Comparison of ENCODE assay signal across 10 cellular contexts in genomic region chr16:18985254-18985653, GRCh38. TPM values are rescaled to one million over a fixed set of nuclear protein-coding genes. Genes with fewer than 3 reads are reported as not detected.
DNase-seq lines count a peak whose midpoint lies in the region; ATAC-seq, FAIRE-seq and TF ChIP-seq lines count a peak whose summit lies in the region.
"Not testable (repeated sequence)": the region's sequence is repeated elsewhere in the genome, so short reads cannot be mapped to it uniquely, and the experiment has no call there.
"Had no signal": no experiment of that assay in that cellular context is flagged by ENCODE, and none has a peak within 500 bp of the region (broad histone marks: within the 10 kb centered on the region; RNA-seq: fewer than 3 reads in every experiment).

No MANE protein-coding gene starts in this region.

- H4K91ac ChIP-seq in IMR-90 (ENCODE audit: insufficient read depth, low read depth, low read length), result not testable (repeated sequence)

- not testable (repeated sequence) for H3K4me3 ChIP-seq in A549; IMR-90 (ENCODE audit: insufficient read depth, low read depth, low read length); K562; endodermal cell (ENCODE audit: low read length); HepG2 (replicated peaks in 1 of 3; ENCODE audit: insufficient read depth in 1 of 3, low read depth in 2 of 3, low read length in 3 of 3)

- H3K14ac ChIP-seq in IMR-90 (replicated peaks; ENCODE audit: low read depth, low read length), result not testable (repeated sequence)

- not testable (repeated sequence) for H3K9me1 ChIP-seq in IMR-90 (ENCODE audit: insufficient read depth, low read length); K562 (ENCODE audit: control insufficient read depth, insufficient read depth, low read length)

- not testable (repeated sequence) for H3K9me3 Mint-ChIP-seq in endodermal cell

- dilution Hi-C loops in IMR-90 (cut with HindIII; ENCODE audit: low sequenced_read_pairs, unreplicated experiment), result not testable (repeated sequence)

- H2BK20ac ChIP-seq in IMR-90 (ENCODE audit: low read depth, low read length), result not testable (repeated sequence)

- not testable (repeated sequence) for H2AFZ ChIP-seq in IMR-90 (replicated peaks; ENCODE audit: low read length, poor library complexity); K562 (ENCODE audit: low read depth, low read length); HepG2 (ENCODE audit: low read length)

- not testable (repeated sequence) for H3K27me3 ChIP-seq in IMR-90 (ENCODE audit: control insufficient read depth, insufficient read depth, low read length); K562 (ENCODE audit: control insufficient read depth in 2 of 2, insufficient read depth in 2 of 2, low read length in 2 of 2); endodermal cell (ENCODE audit: control insufficient read depth, insufficient read depth, low read length, poor library complexity, severe bottlenecking); HepG2 (ENCODE audit: control insufficient read depth in 1 of 2, insufficient read depth in 2 of 2, low read length in 2 of 2)

- H2BK5ac ChIP-seq in IMR-90 (ENCODE audit: low read depth, low read length, poor library complexity, severe bottlenecking), result not testable (repeated sequence)

- H3K18ac ChIP-seq in IMR-90 (ENCODE audit: low read depth, low read length), result not testable (repeated sequence)

- not testable (repeated sequence) for H3K9me3 ChIP-seq in A549; IMR-90 (ENCODE audit: control insufficient read depth, insufficient read depth, low read length); K562 (replicated peaks; ENCODE audit: control insufficient read depth, insufficient read depth, low read depth, low read length); endodermal cell (ENCODE audit: control insufficient read depth, low read length); HepG2 (ENCODE audit: low read length)

- not testable (repeated sequence) for H4K5ac ChIP-seq in IMR-90 (ENCODE audit: low read depth, low read length)

- not testable (repeated sequence) for H2AK9ac ChIP-seq in IMR-90 (replicated peaks; ENCODE audit: low read depth, low read length, poor library complexity)

- H3K27ac Mint-ChIP-seq in endodermal cell, result not testable (repeated sequence)

- ATAC-seq in A549; IMR-90 (ENCODE audit: low read depth); K562; HepG2: not testable (repeated sequence)

- H4K8ac ChIP-seq in IMR-90 (ENCODE audit: low read depth in 2 of 2, low read length in 2 of 2), result not testable (repeated sequence)

- TF ChIP-seq RAD21 in A549 (conservative IDR thresholded peaks at IDR 0.05 in 1 of 2, IDR thresholded peaks at IDR 0.05 in 1 of 2); IMR-90 (IDR thresholded peaks at IDR 0.05; ENCODE audit: low read length); K562 (CRISPR knock-in tag; conservative IDR thresholded peaks at IDR 0.05 in 1 of 2, IDR thresholded peaks at IDR 0.05 in 1 of 2); HepG2 (CRISPR knock-in tag; IDR thresholded peaks at IDR 0.05): not testable (repeated sequence)

- TF ChIP-seq EP300 in A549 (IDR thresholded peaks at IDR 0.05); K562 (IDR thresholded peaks at IDR 0.05; ENCODE audit: low read length); HepG2 (IDR thresholded peaks at IDR 0.05; ENCODE audit: low read depth in 2 of 2, low read length in 2 of 2); HepG2 (CRISPR knock-in tag; IDR thresholded peaks at IDR 0.05; ENCODE audit: borderline replicate concordance): not testable (repeated sequence)

- not testable (repeated sequence) for H3K79me2 ChIP-seq in K562 (ENCODE audit: control insufficient read depth, insufficient read depth, low read length); HepG2 (ENCODE audit: insufficient read depth, low read length)

- TF ChIP-seq POLR2A in A549 (IDR thresholded peaks at IDR 0.05; ENCODE audit: low read length); IMR-90 (IDR thresholded peaks at IDR 0.05; ENCODE audit: low read depth, low read length); K562 (conservative IDR thresholded peaks at IDR 0.05); HepG2 (IDR thresholded peaks at IDR 0.05; ENCODE audit: insufficient read depth in 1 of 2, low read depth in 2 of 2, low read length in 2 of 2): not testable (repeated sequence)

- H3K79me1 ChIP-seq in IMR-90 (ENCODE audit: low read depth in 1 of 2, low read length in 2 of 2), result not testable (repeated sequence)

- H3K27ac ChIP-seq in A549 (peak overlapping the region; percentile 17 to 96; a peak in 5 of 6 replicates), RWPE1 (peak overlapping the region; percentile 86), substantia nigra (ENCODE audit: low read depth, low read length, poor library complexity, severe bottlenecking) (peak overlapping the region; percentile 97)
- not testable (repeated sequence) for H3K27ac ChIP-seq in IMR-90 (ENCODE audit: insufficient read depth, low read length); K562 (ENCODE audit: extremely low read depth, low read depth, low read length); endodermal cell (ENCODE audit: low read depth, low read length); HepG2 (ENCODE audit: extremely low read length, insufficient read depth, low read length)

- peaks cover 13% of the 10 kb centered on the region for H3K4me1 Mint-ChIP-seq in endodermal cell

- CTCF ChIA-PET in A549 (lab: Yijun Ruan, JAX) (interaction anchor here (0.6 to 8.2 kb wide), 12 partner anchors 9 to 92 kb away, joined by 3 to 130 read pairs (median 16); no protein-coding TSS in a partner anchor), IMR-90 (lab: Yijun Ruan, JAX) (interaction anchor here (1.1 to 1.3 kb wide), 2 partner anchors 82 to 88 kb away, joined by 4 read pairs; partner anchors contain the start of gene COQ7), RWPE1 (lab: Yijun Ruan, JAX) (interaction anchor here (0.7 to 0.8 kb wide), 2 partner anchors 26 to 1791 kb away, joined by 3 to 4 read pairs; no protein-coding TSS in a partner anchor), HepG2 (lab: Yijun Ruan, JAX; ENCODE audit: low intra/inter-chr PET ratio, low total read pairs) (interaction anchor here (7.5 kb wide), 1 partner anchor 87 kb away, joined by 172 read pairs; no protein-coding TSS in a partner anchor)
- CTCF ChIA-PET in K562 (lab: Yijun Ruan, JAX; ENCODE audit: low intra/inter-chr PET ratio), result not testable (repeated sequence)

- H2AK5ac ChIP-seq in IMR-90 (ENCODE audit: low read depth, low read length), result not testable (repeated sequence)

- H3K56ac ChIP-seq in IMR-90 (ENCODE audit: extremely low read depth, insufficient read depth, low read length), result not testable (repeated sequence)

- H2BK15ac ChIP-seq in IMR-90 (ENCODE audit: low read depth, low read length), result not testable (repeated sequence)

- H3K27me3 Mint-ChIP-seq in endodermal cell (ENCODE audit: insufficient read depth), result not testable (repeated sequence)

- peaks cover 13% of the 10 kb centered on the region for H3K36me3 Mint-ChIP-seq in endodermal cell (ENCODE audit: low read depth)

- H4K20me1 ChIP-seq in IMR-90 (ENCODE audit: insufficient read depth, low read length); K562 (replicated peaks; ENCODE audit: control insufficient read depth, insufficient read depth, low read length); HepG2 (ENCODE audit: insufficient read depth, low read length): not testable (repeated sequence)

- H3K23ac ChIP-seq in IMR-90 (ENCODE audit: low read depth, low read length), result not testable (repeated sequence)

- not testable (repeated sequence) for H2BK120ac ChIP-seq in IMR-90 (ENCODE audit: low read depth, low read length)

- H3K36me3 ChIP-seq in IMR-90 (ENCODE audit: control insufficient read depth, insufficient read depth, low read length); K562 (ENCODE audit: control insufficient read depth, insufficient read depth, low read length); endodermal cell (ENCODE audit: control insufficient read depth, insufficient read depth, low read length); HepG2 (replicated peaks in 1 of 2; ENCODE audit: control insufficient read depth in 1 of 2, insufficient read depth in 2 of 2, low read length in 2 of 2): not testable (repeated sequence)

- in situ Hi-C loops in IMR-90 (cut with MboI; ENCODE audit: low sequenced_read_pairs), result loop anchor here (10.0 kb wide), 1 partner anchor 390 kb away; no protein-coding TSS in a partner anchor
- in situ Hi-C loops in K562 (cut with MboI), result loop anchor here (10.0 kb wide), 1 partner anchor 390 kb away; no protein-coding TSS in a partner anchor
- in situ Hi-C loops in HepG2 (cut with HindIII; ENCODE audit: extremely low pct_ligation_motif_present, low pct_unique_long_range_greater_than_20kb), result loop anchor here (10.0 kb wide), 1 partner anchor 390 kb away; no protein-coding TSS in a partner anchor

- FAIRE-seq in A549 (lab: Jason Lieb, UNC); K562 (lab: Jason Lieb, UNC); HepG2 (lab: Jason Lieb, UNC): not testable (repeated sequence)

- 87% methylated on average over 1 of the region's 1 CpG for WGBS in A549 (ENCODE audit: missing lambda C conversion rate)
- no CpG with 5 or more reads among the region's 1 CpG for WGBS in IMR-90 (ENCODE audit: extremely low coverage in 2 of 2, insufficient read length in 1 of 2), 2 experiments
- 65% methylated on average over 1 of the region's 1 CpG for WGBS in K562 (ENCODE audit: insufficient coverage, low coverage, missing lambda C conversion rate)
- no CpG with 5 or more reads among the region's 1 CpG for WGBS in endodermal cell (ENCODE audit: insufficient coverage in 1 of 2, insufficient read length in 1 of 2), 2 experiments
- 93% methylated on average over 1 of the region's 1 CpG for WGBS in HepG2 (ENCODE audit: low lambda C conversion rate)

- TF ChIP-seq CTCF in A549 (IDR thresholded peaks at IDR 0.05); IMR-90 (conservative IDR thresholded peaks at IDR 0.05; ENCODE audit: low read depth, low read length); RWPE1 (conservative IDR thresholded peaks at IDR 0.05; ENCODE audit: low read depth); K562 (IDR thresholded peaks at IDR 0.05 in 2 of 3, conservative IDR thresholded peaks at IDR 0.05 in 1 of 3; ENCODE audit: insufficient read depth in 2 of 3, low read depth in 1 of 3, low read length in 3 of 3); endodermal cell (conservative IDR thresholded peaks at IDR 0.05); HepG2 (CRISPR knock-in tag; IDR thresholded peaks at IDR 0.05): not testable (repeated sequence)

- DNase-seq in A549 (ENCODE audit: low read depth in 1 of 2, low spot score in 1 of 2); IMR-90; RWPE1 (ENCODE audit: low spot score); K562 (ENCODE audit: extremely low read depth in 1 of 4, low spot score in 3 of 4); endodermal cell; HepG2 (ENCODE audit: low spot score); substantia nigra (lab: John Stamatoyannopoulos, UW): not testable (repeated sequence)

- H3K4me3 Mint-ChIP-seq in endodermal cell, result peak overlapping the region; percentile 73

- intact Hi-C loops in IMR-90 (cut with micrococcal nuclease); K562 (cut with micrococcal nuclease); HepG2 (cut with micrococcal nuclease; ENCODE audit: unreplicated experiment): not testable (repeated sequence)

- H3K9ac ChIP-seq in IMR-90 (ENCODE audit: low read depth, low read length); K562 (ENCODE audit: insufficient read depth in 1 of 2, low read depth in 2 of 2, low read length in 2 of 2); endodermal cell (ENCODE audit: extremely low read depth, low read length, poor library complexity, severe bottlenecking); HepG2 (ENCODE audit: insufficient read depth, low read depth, low read length): not testable (repeated sequence)

- H3K4ac ChIP-seq in IMR-90 (ENCODE audit: low read depth, low read length), result not testable (repeated sequence)

- BruUV-seq in IMR-90 (replicated peaks; lab: Mats Ljungman, UMichigan); K562 (replicated peaks; lab: Mats Ljungman, UMichigan); HepG2 (replicated peaks; lab: Mats Ljungman, UMichigan): not testable (repeated sequence)

- peaks cover 44% of the 10 kb centered on the region for H3K4me1 ChIP-seq in A549
- H3K4me1 ChIP-seq in IMR-90 (ENCODE audit: control insufficient read depth, insufficient read depth, low read length); K562 (replicated peaks in 1 of 2; ENCODE audit: control insufficient read depth in 2 of 2, insufficient read depth in 2 of 2, low read length in 2 of 2); endodermal cell (ENCODE audit: control insufficient read depth, insufficient read depth, low read length): not testable (repeated sequence)
- peaks cover 49% of the 10 kb centered on the region for H3K4me1 ChIP-seq in HepG2 (ENCODE audit: insufficient read depth, low read length)

- peak overlapping the region; percentile 81 for H3K4me2 ChIP-seq in A549
- H3K4me2 ChIP-seq in IMR-90 (ENCODE audit: low read depth, low read length); K562 (ENCODE audit: insufficient read depth, low read length); HepG2 (ENCODE audit: low read depth, low read length): not testable (repeated sequence)

- POLR2A ChIA-PET in A549 (lab: Yijun Ruan, JAX), result interaction anchor here (0.7 to 0.9 kb wide), 2 partner anchors 13 to 77 kb away, joined by 3 to 4 read pairs; no protein-coding TSS in a partner anchor
- POLR2A ChIA-PET in IMR-90 (lab: Charles Lee; ENCODE audit: unreplicated experiment); RWPE1 (lab: Yijun Ruan, JAX; ENCODE audit: low non-redundant PET): not testable (repeated sequence)
- POLR2A ChIA-PET in K562 (lab: Yijun Ruan, JAX), result interaction anchor here (0.6 kb wide), 1 partner anchor 36 kb away, joined by 3 read pairs; no protein-coding TSS in a partner anchor
- POLR2A ChIA-PET in HepG2 (lab: Yijun Ruan, JAX), result interaction anchor here (2.1 to 3.8 kb wide), 3 partner anchors 13 to 82 kb away, joined by 11 to 16 read pairs (median 13); partner anchors contain the start of gene COQ7

RNA-seq across cellular contexts. Expression of gene TMC7, which starts 1.5 kb away (rescaled TPM):
- polyA plus RNA-seq in A549 (2011; rRNA removed), result 9.4 and 15.0 TPM in 2 replicates
- 2.9 and 4.3 TPM in 2 replicates for polyA plus RNA-seq in A549 (2012; cell fraction: cytosol; rRNA removed)
- 3.4 and 6.4 TPM in 2 replicates for polyA plus RNA-seq in A549 (2012; cell fraction: nucleus; rRNA removed)
- 5.4 to 7.5 TPM (median 7.0 TPM) in 3 replicates for polyA plus RNA-seq in A549 (2017; fragmentation: RNase III; extraction: RNeasy Plus Mini Kit Qiagen cat#74134 plus additional on column Dnase treatment)
- polyA minus RNA-seq in A549 (2011; rRNA and poly(A)+ RNA removed), result 12.5 and 14.3 TPM in 2 replicates
- total RNA-seq in IMR-90 (2012; rRNA removed), result 0.28 and 0.36 TPM in 2 replicates
- polyA plus RNA-seq in IMR-90 (2012; rRNA removed), result 0.16 and 0.27 TPM in 2 replicates
- 0.05 and 0.11 TPM in 2 replicates for polyA plus RNA-seq in IMR-90 (2012; cell fraction: cytosol; rRNA removed)
- 0.12 and 0.24 TPM in 2 replicates for polyA plus RNA-seq in IMR-90 (2012; cell fraction: nucleus; rRNA removed; ENCODE audit: low replicate concordance)
- 7.4 and 8.2 TPM in 2 replicates for total RNA-seq in K562 (2011; cell fraction: chromatin; rRNA removed; ENCODE audit: low replicate concordance)
- total RNA-seq in K562 (2011; cell fraction: nucleolus; rRNA removed), result 4.1 and 5.3 TPM in 2 replicates
- total RNA-seq in K562 (2011; cell fraction: nucleoplasm; rRNA removed), result 5.4 and 7.0 TPM in 2 replicates
- total RNA-seq in K562 (2014; rRNA removed), result 0.77 and 2.0 TPM in 2 replicates
- total RNA-seq in K562 (2014; rRNA removed; fragmentation: Illumina TruSeq; extraction: Trizol), result 1.7 and 1.9 TPM in 2 replicates
- total RNA-seq in K562 (2015; rRNA removed; fragmentation: Illumina TruSeq; extraction: Trizol), result 0.57 and 0.76 TPM in 2 replicates
- total RNA-seq in K562 (2021), result 1.5 TPM in 2 replicates
- polyA plus RNA-seq in K562 (2011; rRNA removed), result 0.85 and 1.8 TPM in 2 replicates
- 1.0 and 1.3 TPM in 2 replicates for polyA plus RNA-seq in K562 (2011; cell fraction: cytosol; rRNA removed)
- 1.3 and 2.3 TPM in 2 replicates for polyA plus RNA-seq in K562 (2011; cell fraction: nucleus; rRNA removed)
- polyA plus RNA-seq in K562 (2012), result 0.94 and 1.9 TPM in 2 replicates
- 1.8 and 2.0 TPM in 2 replicates for polyA plus RNA-seq in K562 (2014; fragmentation: Illumina TruSeq; extraction: Trizol)
- under 1 TPM; 0.08 to 0.32 TPM for polyA plus RNA-seq in K562 (2014; fragmentation: Nextera tagmentation; extraction: Ambion mirVana)
- 1.5 and 1.8 TPM in 2 replicates for polyA plus RNA-seq in K562 (2014; rRNA removed)
- polyA minus RNA-seq in K562 (2011; rRNA and poly(A)+ RNA removed), result 1.3 and 2.9 TPM in 2 replicates
- polyA minus RNA-seq in K562 (2011; cell fraction: cytosol; rRNA and poly(A)+ RNA removed), result 0.82 and 1.7 TPM in 2 replicates
- polyA minus RNA-seq in K562 (2011; cell fraction: nucleus; rRNA and poly(A)+ RNA removed), result 0.89 and 1.3 TPM in 2 replicates
- total RNA-seq in endodermal cell, result 10 to 100 TPM; 14.9 to 16.6 TPM
- 8.0 TPM for polyA plus RNA-seq in endodermal cell (2013, experiment 1 of 2)
- polyA plus RNA-seq in endodermal cell (2013, experiment 2 of 2), result 8.5 TPM
- 1.2 TPM in 2 replicates for total RNA-seq in HepG2 (2016; rRNA removed; fragmentation: Illumina TruSeq; extraction: Trizol)
- 0.20 and 0.62 TPM in 2 replicates for total RNA-seq in HepG2 (2016; cell fraction: cytosol; rRNA removed; fragmentation: Illumina TruSeq; extraction: Trizol; ENCODE audit: low read depth)
- total RNA-seq in HepG2 (2016; cell fraction: insoluble cytoplasmic fraction; rRNA removed; fragmentation: Illumina TruSeq; extraction: Trizol), result 0.77 and 1.2 TPM in 2 replicates
- total RNA-seq in HepG2 (2016; cell fraction: membrane; rRNA removed; fragmentation: Illumina TruSeq; extraction: Trizol), result 0.62 and 0.74 TPM in 2 replicates
- 1.6 and 2.1 TPM in 2 replicates for total RNA-seq in HepG2 (2016; cell fraction: nucleus; rRNA removed; fragmentation: Illumina TruSeq; extraction: Trizol)
- 5.1 and 5.4 TPM in 2 replicates for polyA plus RNA-seq in HepG2 (2011; rRNA removed)
- polyA plus RNA-seq in HepG2 (2011; cell fraction: cytosol; rRNA removed), result 3.4 and 5.0 TPM in 2 replicates
- 4.3 and 4.5 TPM in 2 replicates for polyA plus RNA-seq in HepG2 (2011; cell fraction: nucleus; rRNA removed)
- 2.8 and 4.5 TPM in 2 replicates for polyA plus RNA-seq in HepG2 (2012)
- polyA plus RNA-seq in HepG2 (2016; cell fraction: cytosol; fragmentation: Illumina TruSeq; extraction: Trizol; ENCODE audit: low read depth), result 0.16 and 0.23 TPM in 2 replicates
- polyA plus RNA-seq in HepG2 (2016; cell fraction: insoluble cytoplasmic fraction; fragmentation: Illumina TruSeq; extraction: Trizol; ENCODE audit: low read depth), result 1.0 and 1.1 TPM in 2 replicates
- polyA plus RNA-seq in HepG2 (2016; cell fraction: membrane; fragmentation: Illumina TruSeq; extraction: Trizol; ENCODE audit: low read depth), result 0.37 and 0.55 TPM in 2 replicates
- 3.2 TPM in 2 replicates for polyA plus RNA-seq in HepG2 (2016; cell fraction: nucleus; fragmentation: Illumina TruSeq; extraction: Trizol; ENCODE audit: insufficient read depth, low read depth)
- 4.8 and 9.6 TPM in 2 replicates for polyA minus RNA-seq in HepG2 (2011; rRNA and poly(A)+ RNA removed; ENCODE audit: low replicate concordance)
- polyA minus RNA-seq in HepG2 (2011; cell fraction: cytosol; rRNA and poly(A)+ RNA removed), result 6.1 and 6.4 TPM in 2 replicates
- polyA minus RNA-seq in HepG2 (2011; cell fraction: nucleus; rRNA and poly(A)+ RNA removed), result 7.6 and 10.7 TPM in 2 replicates
- total RNA-seq: CD4-positive, alpha-beta T cell; CD8-positive, alpha-beta memory T cell had no signal
- polyA plus RNA-seq: CD14-positive monocyte; CD8-positive, alpha-beta memory T cell had no signal

RNA-seq across cellular contexts. Expression of gene SMG1, which starts 59.0 kb away (rescaled TPM):
- 59.4 and 63.8 TPM in 2 replicates for polyA plus RNA-seq in A549 (2011; rRNA removed)
- 10.1 and 11.0 TPM in 2 replicates for polyA plus RNA-seq in A549 (2012; cell fraction: cytosol; rRNA removed)
- polyA plus RNA-seq in A549 (2012; cell fraction: nucleus; rRNA removed), result 10.1 and 16.0 TPM in 2 replicates
- polyA plus RNA-seq in A549 (2017; fragmentation: RNase III; extraction: RNeasy Plus Mini Kit Qiagen cat#74134 plus additional on column Dnase treatment), result 14.4 to 18.3 TPM (median 15.7 TPM) in 3 replicates
- polyA minus RNA-seq in A549 (2011; rRNA and poly(A)+ RNA removed), result 144 and 180 TPM in 2 replicates
- total RNA-seq in IMR-90 (2012; rRNA removed), result 53.8 and 55.8 TPM in 2 replicates
- polyA plus RNA-seq in IMR-90 (2012; rRNA removed), result 11.1 and 13.4 TPM in 2 replicates
- 2.4 and 3.5 TPM in 2 replicates for polyA plus RNA-seq in IMR-90 (2012; cell fraction: cytosol; rRNA removed)
- 5.5 and 29.9 TPM in 2 replicates for polyA plus RNA-seq in IMR-90 (2012; cell fraction: nucleus; rRNA removed; ENCODE audit: low replicate concordance)
- total RNA-seq in K562 (2011; cell fraction: chromatin; rRNA removed; ENCODE audit: low replicate concordance), result 356 and 852 TPM in 2 replicates
- total RNA-seq in K562 (2011; cell fraction: nucleolus; rRNA removed), result 116 and 155 TPM in 2 replicates
- total RNA-seq in K562 (2011; cell fraction: nucleoplasm; rRNA removed), result 296 and 413 TPM in 2 replicates
- total RNA-seq in K562 (2014; rRNA removed), result 23.2 and 23.5 TPM in 2 replicates
- total RNA-seq in K562 (2014; rRNA removed; fragmentation: Illumina TruSeq; extraction: Trizol), result 37.6 and 43.3 TPM in 2 replicates
- total RNA-seq in K562 (2015; rRNA removed; fragmentation: Illumina TruSeq; extraction: Trizol), result 35.2 and 35.4 TPM in 2 replicates
- total RNA-seq in K562 (2021), result 54.8 and 59.4 TPM in 2 replicates
- polyA plus RNA-seq in K562 (2011; rRNA removed), result 30.9 and 41.1 TPM in 2 replicates
- polyA plus RNA-seq in K562 (2011; cell fraction: cytosol; rRNA removed), result 13.9 and 19.5 TPM in 2 replicates
- 58.5 and 66.6 TPM in 2 replicates for polyA plus RNA-seq in K562 (2011; cell fraction: nucleus; rRNA removed)
- 19.1 and 22.5 TPM in 2 replicates for polyA plus RNA-seq in K562 (2012)
- 28.3 and 32.0 TPM in 2 replicates for polyA plus RNA-seq in K562 (2014; fragmentation: Illumina TruSeq; extraction: Trizol)
- polyA plus RNA-seq in K562 (2014; fragmentation: Nextera tagmentation; extraction: Ambion mirVana), result 1 to 10 TPM; 3.4 to 3.7 TPM
- 24.1 and 24.4 TPM in 2 replicates for polyA plus RNA-seq in K562 (2014; rRNA removed)
- polyA minus RNA-seq in K562 (2011; rRNA and poly(A)+ RNA removed), result 250 and 261 TPM in 2 replicates
- 38.0 and 68.0 TPM in 2 replicates for polyA minus RNA-seq in K562 (2011; cell fraction: cytosol; rRNA and poly(A)+ RNA removed)
- 126 and 193 TPM in 2 replicates for polyA minus RNA-seq in K562 (2011; cell fraction: nucleus; rRNA and poly(A)+ RNA removed)
- 100 to 1,000 TPM; 100 to 113 TPM for total RNA-seq in endodermal cell
- 25.1 TPM for polyA plus RNA-seq in endodermal cell (2013, experiment 1 of 2)
- polyA plus RNA-seq in endodermal cell (2013, experiment 2 of 2), result 25.6 TPM
- total RNA-seq in HepG2 (2016; rRNA removed; fragmentation: Illumina TruSeq; extraction: Trizol), result 53.7 and 72.7 TPM in 2 replicates
- 52.2 and 56.7 TPM in 2 replicates for total RNA-seq in HepG2 (2016; cell fraction: cytosol; rRNA removed; fragmentation: Illumina TruSeq; extraction: Trizol; ENCODE audit: low read depth)
- total RNA-seq in HepG2 (2016; cell fraction: insoluble cytoplasmic fraction; rRNA removed; fragmentation: Illumina TruSeq; extraction: Trizol), result 50.1 and 65.9 TPM in 2 replicates
- total RNA-seq in HepG2 (2016; cell fraction: membrane; rRNA removed; fragmentation: Illumina TruSeq; extraction: Trizol), result 45.7 and 53.5 TPM in 2 replicates
- total RNA-seq in HepG2 (2016; cell fraction: nucleus; rRNA removed; fragmentation: Illumina TruSeq; extraction: Trizol), result 131 and 149 TPM in 2 replicates
- polyA plus RNA-seq in HepG2 (2011; rRNA removed), result 39.1 and 48.7 TPM in 2 replicates
- polyA plus RNA-seq in HepG2 (2011; cell fraction: cytosol; rRNA removed), result 16.8 and 24.6 TPM in 2 replicates
- 87.4 and 101 TPM in 2 replicates for polyA plus RNA-seq in HepG2 (2011; cell fraction: nucleus; rRNA removed)
- polyA plus RNA-seq in HepG2 (2012), result 39.6 and 43.6 TPM in 2 replicates
- polyA plus RNA-seq in HepG2 (2016; cell fraction: cytosol; fragmentation: Illumina TruSeq; extraction: Trizol; ENCODE audit: low read depth), result 2.1 and 2.8 TPM in 2 replicates
- 29.8 and 31.4 TPM in 2 replicates for polyA plus RNA-seq in HepG2 (2016; cell fraction: insoluble cytoplasmic fraction; fragmentation: Illumina TruSeq; extraction: Trizol; ENCODE audit: low read depth)
- 4.7 and 5.7 TPM in 2 replicates for polyA plus RNA-seq in HepG2 (2016; cell fraction: membrane; fragmentation: Illumina TruSeq; extraction: Trizol; ENCODE audit: low read depth)
- polyA plus RNA-seq in HepG2 (2016; cell fraction: nucleus; fragmentation: Illumina TruSeq; extraction: Trizol; ENCODE audit: insufficient read depth, low read depth), result 100 and 114 TPM in 2 replicates
- 109 and 150 TPM in 2 replicates for polyA minus RNA-seq in HepG2 (2011; rRNA and poly(A)+ RNA removed; ENCODE audit: low replicate concordance)
- polyA minus RNA-seq in HepG2 (2011; cell fraction: cytosol; rRNA and poly(A)+ RNA removed), result 67.3 and 79.2 TPM in 2 replicates
- 508 and 586 TPM in 2 replicates for polyA minus RNA-seq in HepG2 (2011; cell fraction: nucleus; rRNA and poly(A)+ RNA removed)
